ENCODE assay signal across 31 cellular contexts in the genomic region with DNA sequence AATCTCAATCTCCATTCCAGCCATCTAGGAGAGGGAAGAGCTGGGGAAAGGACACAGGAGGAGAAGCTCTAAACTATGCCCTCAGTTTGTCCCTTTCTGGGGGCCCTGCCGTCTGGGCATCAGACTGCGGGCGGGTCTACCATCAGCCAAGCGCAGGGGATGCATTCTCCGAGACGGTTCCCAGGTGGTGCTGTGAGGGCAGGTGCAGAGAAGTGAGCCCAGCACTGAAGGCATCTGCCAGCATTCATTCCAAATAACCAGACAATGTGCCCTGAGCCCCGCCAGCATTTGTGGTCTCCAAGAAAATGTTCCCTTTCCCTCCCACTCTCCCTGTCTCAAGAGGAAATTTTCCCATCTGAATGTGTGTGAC.
DNase-seq lines count a peak whose midpoint lies in the region; ATAC-seq, FAIRE-seq and TF ChIP-seq lines count a peak whose summit lies in the region.
"Had no signal": no experiment of that assay in that cellular context is flagged by ENCODE, and none has a peak within 500 bp of the region (broad histone marks: within the 10 kb centered on the region; RNA-seq: fewer than 3 reads in every experiment).

No MANE protein-coding gene starts in this region.

- CTCF ChIA-PET in HepG2 (lab: Yijun Ruan, JAX; ENCODE audit: low intra/inter-chr PET ratio, low total read pairs), result no interaction called here
- CTCF ChIA-PET in CD4-positive, alpha-beta T cell (lab: Charles Lee), result no interaction called here

- no peak for TF ChIP-seq RAD21 in HepG2 (CRISPR knock-in tag; IDR thresholded peaks at IDR 0.05)

- H3K9ac ChIP-seq in BLaER1 (no peak overlapping the region), HepG2 (ENCODE audit: insufficient read depth, low read depth, low read length) (no peak overlapping the region)
- H3K9ac ChIP-seq: KMS-11 had no signal

- H3K4me2 ChIP-seq in BLaER1 (peak overlapping the region; percentile 67; the same call in 1 of the 2 replicates), HepG2 (ENCODE audit: low read depth, low read length) (no peak overlapping the region)
- H3K4me2 ChIP-seq: KMS-11 had no signal

- H3K36me3 ChIP-seq in BLaER1, result no peaks in the 10 kb centered on the region
- no peaks in the 10 kb centered on the region for H3K36me3 ChIP-seq in HepG2 (replicated peaks in 1 of 2; ENCODE audit: control insufficient read depth in 1 of 2, insufficient read depth in 2 of 2, low read length in 2 of 2)
- H3K36me3 ChIP-seq: brain microvascular endothelial cell, heart right ventricle, lower lobe of right lung, MG63 had no signal

- H3K9me3 ChIP-seq in BLaER1 (0 out of 2 replicates have a peak, but pooled peaks cover 8% of the 10 kb centered on the region), HepG2 (ENCODE audit: low read length) (0 out of 2 replicates have a peak, but pooled peaks cover 9% of the 10 kb centered on the region)
- no peaks in the 10 kb centered on the region for H3K9me3 ChIP-seq in CD4-positive, alpha-beta T cell (ENCODE audit: control insufficient read depth, low read length)
- H3K9me3 ChIP-seq: heart right ventricle, lower lobe of right lung, MG63 had no signal

- POLR2A ChIA-PET in HepG2 (lab: Yijun Ruan, JAX), result no interaction called here
- POLR2A ChIA-PET in CD4-positive, alpha-beta T cell (lab: Charles Lee), result no interaction called here

- no peak for TF ChIP-seq POLR2A in HepG2 (IDR thresholded peaks at IDR 0.05; ENCODE audit: insufficient read depth in 1 of 2, low read depth in 2 of 2, low read length in 2 of 2)

- H4K20me1 ChIP-seq in BLaER1 (no peaks in the 10 kb centered on the region), HepG2 (ENCODE audit: insufficient read depth, low read length) (no peaks in the 10 kb centered on the region)

- DNase-seq in DMS79 treated with DMSO at 0.1 percent for 48 hours (lab: John Stamatoyannopoulos, UW) (peak; percentile 30), DMS79 (lab: John Stamatoyannopoulos, UW) (no peak), NCI-H774 (lab: John Stamatoyannopoulos, UW) (peak; percentile 16), HepG2 (ENCODE audit: low spot score) (no peak), DMS153 (lab: John Stamatoyannopoulos, UW) (no peak)
- DNase-seq in CD4-positive, alpha-beta T cell, result no peak
- DNase-seq: 8988T, activated B cell treated with CpG ODN at 0.5 μM for 24 hours, amniotic stem cell, brain microvascular endothelial cell, EL, heart right ventricle, kidney glomerular epithelial cell, lower lobe of right lung, MG63, NCI-H1105, NCI-H2029 treated with DMSO at 0.1 percent for 48 hours, NCI-H82, nucleus accumbens had no signal

- no peak overlapping the region for H3K27ac Mint-ChIP-seq in CD4-positive, alpha-beta T cell
- H3K27ac Mint-ChIP-seq: activated B cell treated with CpG ODN at 0.5 μM for 24 hours; activated naive CD4-positive, alpha-beta T cell treated with anti-CD3 and anti-CD28 coated beads, Interleukin-2, amount 50 U/mL, for 24 hours; activated T-helper 1 cell treated with anti-CD3 and anti-CD28 coated beads, Interleukin-12 subunit alpha, Interleukin-12 subunit beta, Interleukin-2, Interleukin-4 antibody, amounts not matched to agents 30 ng/mL and 10 ng/mL and 1 ng/mL, durations not matched to agents 14 hours and 24 hours and 36 hours; CD14-positive monocyte; naive thymus-derived CD8-positive, alpha-beta T cell; stimulated activated effector memory CD8-positive, alpha-beta T cell treated with anti-CD3 and anti-CD28 coated beads, Interleukin-12 subunit alpha, Interleukin-12 subunit beta, amount 100 ng/mL, for 72 hours had no signal

- H3K4me3 ChIP-seq in BLaER1 (no peak overlapping the region), HepG2 (replicated peaks in 1 of 3; ENCODE audit: insufficient read depth in 1 of 3, low read depth in 2 of 3, low read length in 3 of 3) (no peak overlapping the region)
- H3K4me3 ChIP-seq: heart right ventricle, lower lobe of right lung, MG63 had no signal

- peaks cover 72% of the 10 kb centered on the region for H3K4me1 ChIP-seq in BLaER1
- peaks cover 20% of the 10 kb centered on the region for H3K4me1 ChIP-seq in HepG2 (ENCODE audit: insufficient read depth, low read length)

- no peak for FAIRE-seq in HepG2 (lab: Jason Lieb, UNC)
- FAIRE-seq: endothelial cell of umbilical vein, frontal cortex, H54 had no signal

- peaks cover 17% of the 10 kb centered on the region for H3K27me3 Mint-ChIP-seq in CD4-positive, alpha-beta T cell
- H3K27me3 Mint-ChIP-seq: activated B cell treated with CpG ODN at 0.5 μM for 24 hours had no signal

- TF ChIP-seq EP300 in HepG2 (IDR thresholded peaks at IDR 0.05; ENCODE audit: low read depth in 2 of 2, low read length in 2 of 2) (no peak), HepG2 (CRISPR knock-in tag; IDR thresholded peaks at IDR 0.05; ENCODE audit: borderline replicate concordance) (no peak)

- WGBS in HepG2 (ENCODE audit: low lambda C conversion rate), result 28% methylated on average over 5 of the region's 7 CpGs

- ATAC-seq in HepG2 (peak; percentile 29; the same call in 2 of the 3 replicates), GM19455 (IDR thresholded peaks at IDR 0.05; ENCODE audit: unreplicated experiment) (no peak)
- no peak for ATAC-seq in CD4-positive, alpha-beta T cell (ENCODE audit: poor library complexity)
- ATAC-seq: heart right ventricle; lower lobe of right lung; naive thymus-derived CD8-positive, alpha-beta T cell; stimulated activated effector memory CD8-positive, alpha-beta T cell treated with anti-CD3 and anti-CD28 coated beads, Interleukin-12 subunit alpha, Interleukin-12 subunit beta, amount 100 ng/mL, for 72 hours had no signal

- TF ChIP-seq CTCF in HepG2 (CRISPR knock-in tag; IDR thresholded peaks at IDR 0.05), result peak; percentile 23
- TF ChIP-seq CTCF in CD4-positive, alpha-beta T cell (IDR thresholded peaks at IDR 0.05), result no peak

- no peaks in the 10 kb centered on the region for H3K79me2 ChIP-seq in HepG2 (ENCODE audit: insufficient read depth, low read length)

- H3K27me3 ChIP-seq in BLaER1 (no peaks in the 10 kb centered on the region), HepG2 (ENCODE audit: control insufficient read depth in 1 of 2, insufficient read depth in 2 of 2, low read length in 2 of 2) (peaks cover 2 to 66% of the 10 kb centered on the region in 2 experiments; a peak in 4 of 5 replicates)
- no peaks in the 10 kb centered on the region for H3K27me3 ChIP-seq in CD4-positive, alpha-beta T cell (ENCODE audit: control insufficient read depth, insufficient read depth, low read length)
- H3K27me3 ChIP-seq: heart right ventricle, MG63 had no signal

- no peak overlapping the region for H3K4me3 Mint-ChIP-seq in CD4-positive, alpha-beta T cell
- H3K4me3 Mint-ChIP-seq: activated B cell treated with CpG ODN at 0.5 μM for 24 hours; activated naive CD4-positive, alpha-beta T cell treated with anti-CD3 and anti-CD28 coated beads, Interleukin-2, amount 50 U/mL, for 24 hours; activated T-helper 1 cell treated with anti-CD3 and anti-CD28 coated beads, Interleukin-12 subunit alpha, Interleukin-12 subunit beta, Interleukin-2, Interleukin-4 antibody, amounts not matched to agents 30 ng/mL and 10 ng/mL and 1 ng/mL, durations not matched to agents 14 hours and 24 hours and 36 hours; CD14-positive monocyte; naive thymus-derived CD8-positive, alpha-beta T cell; stimulated activated effector memory CD8-positive, alpha-beta T cell treated with anti-CD3 and anti-CD28 coated beads, Interleukin-12 subunit alpha, Interleukin-12 subunit beta, amount 100 ng/mL, for 72 hours had no signal

- no peak overlapping the region for H3K27ac ChIP-seq in BLaER1
- H3K27ac ChIP-seq in HepG2 (ENCODE audit: extremely low read length, insufficient read depth, low read length), result no peak overlapping the region
- H3K27ac ChIP-seq in CD4-positive, alpha-beta T cell (ENCODE audit: low read depth, low read length), result no peak overlapping the region
- H3K27ac ChIP-seq: brain microvascular endothelial cell, heart right ventricle, KMS-11, lower lobe of right lung, RWPE1 had no signal

- no peaks in the 10 kb centered on the region for H3K36me3 Mint-ChIP-seq in CD4-positive, alpha-beta T cell (ENCODE audit: low read depth)
- H3K36me3 Mint-ChIP-seq: activated naive CD4-positive, alpha-beta T cell treated with anti-CD3 and anti-CD28 coated beads, Interleukin-2, amount 50 U/mL, for 24 hours; CD14-positive monocyte; naive thymus-derived CD8-positive, alpha-beta T cell; stimulated activated effector memory CD8-positive, alpha-beta T cell treated with anti-CD3 and anti-CD28 coated beads, Interleukin-12 subunit alpha, Interleukin-12 subunit beta, amount 100 ng/mL, for 72 hours had no signal

- H3K9me3 Mint-ChIP-seq in CD4-positive, alpha-beta T cell, result no peaks in the 10 kb centered on the region
- H3K9me3 Mint-ChIP-seq: activated B cell treated with CpG ODN at 0.5 μM for 24 hours; activated naive CD4-positive, alpha-beta T cell treated with anti-CD3 and anti-CD28 coated beads, Interleukin-2, amount 50 U/mL, for 24 hours; activated T-helper 1 cell treated with anti-CD3 and anti-CD28 coated beads, Interleukin-12 subunit alpha, Interleukin-12 subunit beta, Interleukin-2, Interleukin-4 antibody, amounts not matched to agents 30 ng/mL and 10 ng/mL and 1 ng/mL, durations not matched to agents 14 hours and 24 hours and 36 hours; naive thymus-derived CD8-positive, alpha-beta T cell; stimulated activated effector memory CD8-positive, alpha-beta T cell treated with anti-CD3 and anti-CD28 coated beads, Interleukin-12 subunit alpha, Interleukin-12 subunit beta, amount 100 ng/mL, for 72 hours had no signal

- intact Hi-C loops in HepG2 (cut with micrococcal nuclease; ENCODE audit: unreplicated experiment), result loop anchor here (10.0 kb wide), 1 partner anchor 60 kb away; no protein-coding TSS in a partner anchor
- intact Hi-C loops in CD4-positive, alpha-beta T cell (cut with DNase I, micrococcal nuclease), result no loop called here

- BruUV-seq in HepG2 (replicated peaks; lab: Mats Ljungman, UMichigan), result no TSS peak

- H3K4me1 Mint-ChIP-seq in CD4-positive, alpha-beta T cell (ENCODE audit: low read depth), result no peaks in the 10 kb centered on the region
- H3K4me1 Mint-ChIP-seq: activated naive CD4-positive, alpha-beta T cell treated with anti-CD3 and anti-CD28 coated beads, Interleukin-2, amount 50 U/mL, for 24 hours; stimulated activated effector memory CD8-positive, alpha-beta T cell treated with anti-CD3 and anti-CD28 coated beads, Interleukin-12 subunit alpha, Interleukin-12 subunit beta, amount 100 ng/mL, for 72 hours had no signal

- in situ Hi-C loops in HepG2 (cut with HindIII; ENCODE audit: extremely low pct_ligation_motif_present, low pct_unique_long_range_greater_than_20kb), result loop anchor here (10.0 kb wide), 1 partner anchor 250 kb away; no protein-coding TSS in a partner anchor

- H2AFZ ChIP-seq in HepG2 (ENCODE audit: low read length), result no peak overlapping the region

TF ChIP-seq in HepG2, 621 proteins besides CTCF, POLR2A, EP300 and RAD21:
- TF ChIP-seq STAG1 (CRISPR knock-in tag; IDR thresholded peaks at IDR 0.05), result peak; percentile 31
- TF ChIP-seq, protein P1, sequence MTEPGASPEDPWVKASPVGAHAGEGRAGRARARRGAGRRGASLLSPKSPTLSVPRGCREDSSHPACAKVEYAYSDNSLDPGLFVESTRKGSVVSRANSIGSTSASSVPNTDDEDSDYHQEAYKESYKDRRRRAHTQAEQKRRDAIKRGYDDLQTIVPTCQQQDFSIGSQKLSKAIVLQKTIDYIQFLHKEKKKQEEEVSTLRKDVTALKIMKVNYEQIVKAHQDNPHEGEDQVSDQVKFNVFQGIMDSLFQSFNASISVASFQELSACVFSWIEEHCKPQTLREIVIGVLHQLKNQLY (CRISPR knock-in tag; IDR thresholded peaks at IDR 0.05), result no peak

Comparison
In these comparisons a context has a peak if more than half of its experiments do, and no peak if none do; other contexts are left out.
1. DNase-seq: peak in DMS79 treated with DMSO at 0.1 percent for 48 hours (single experiment) and NCI-H774 (single experiment); none in DMS79 (single experiment), HepG2 (single experiment), CD4-positive, alpha-beta T cell (0 of 10) and DMS153 (single experiment).